2 cellular contexts compared by ENCODE assay signal in genomic region chr12:49580572-49581535, GRCh38.
TF ChIP-seq lines count a peak whose summit lies in the region.

No MANE protein-coding gene starts in this region.

TF ChIP-seq in A549, 52 proteins besides CTCF, POLR2A, EP300 and RAD21:
- TF ChIP-seq SMC3 (IDR thresholded peaks at IDR 0.05) (peak; percentile 79), USF2 (IDR thresholded peaks at IDR 0.05) (no peak), E2F6 (IDR thresholded peaks at IDR 0.05; ENCODE audit: borderline replicate concordance, low read depth) (no peak)

TF ChIP-seq in GM12878, 131 proteins besides CTCF, POLR2A, EP300 and RAD21:
- TF ChIP-seq TCF12 (IDR thresholded peaks at IDR 0.05; ENCODE audit: low read depth, low read length) (no peak), YY1 (IDR thresholded peaks at IDR 0.05; ENCODE audit: low read depth, low read length) (peak; percentile 33; the same call in 1 of the 2 replicates), ZZZ3 (IDR thresholded peaks at IDR 0.05; ENCODE audit: control insufficient read depth, insufficient read length, low read depth) (no peak), HCFC1 (IDR thresholded peaks at IDR 0.05; ENCODE audit: low read length) (no peak), RB1 (IDR thresholded peaks at IDR 0.05; ENCODE audit: borderline replicate concordance) (no peak), ZBTB33 (IDR thresholded peaks at IDR 0.05) (no peak), ZNF24 (IDR thresholded peaks at IDR 0.05) (no peak), HDGF (IDR thresholded peaks at IDR 0.05) (no peak), SKIL (IDR thresholded peaks at IDR 0.05; ENCODE audit: low read depth, poor library complexity, severe bottlenecking) (no peak), SPI1 (IDR thresholded peaks at IDR 0.05; ENCODE audit: borderline replicate concordance, insufficient read depth, low read depth, low read length) (no peak), IKZF1 (conservative IDR thresholded peaks at IDR 0.05) (peak; percentile 56), ZNF622 (IDR thresholded peaks at IDR 0.05) (no peak), IKZF2 (IDR thresholded peaks at IDR 0.05) (0 out of 4 replicates have a peak, but pooled peaks of 1 of the 2 experiments have one; percentile 25), ZNF274 (IDR thresholded peaks at IDR 0.05; ENCODE audit: insufficient read depth, insufficient read length) (no peak), FOS (IDR thresholded peaks at IDR 0.05; ENCODE audit: borderline replicate concordance, extremely low read depth, insufficient read length) (no peak), HSF1 (IDR thresholded peaks at IDR 0.05; ENCODE audit: low read depth, low read length) (peak; percentile 92), EED (IDR thresholded peaks at IDR 0.05; ENCODE audit: low read depth) (0 out of 2 replicates have a peak, but pooled peaks have one; percentile 27), MAX (IDR thresholded peaks at IDR 0.05; ENCODE audit: low read depth, low read length) (no peak), SMC3 (IDR thresholded peaks at IDR 0.05; ENCODE audit: borderline replicate concordance, low read length) (peak; percentile 71), ATF3 (IDR thresholded peaks at IDR 0.05; ENCODE audit: borderline replicate concordance, extremely low read depth, low read depth, low read length) (no peak), SMAD5 (IDR thresholded peaks at IDR 0.05; ENCODE audit: low read depth) (no peak), ASH2L (IDR thresholded peaks at IDR 0.05; ENCODE audit: borderline replicate concordance, low read depth) (no peak), BMI1 (IDR thresholded peaks at IDR 0.05; ENCODE audit: borderline replicate concordance) (no peak), JUNB (IDR thresholded peaks at IDR 0.05) (0 out of 2 replicates have a peak, but pooled peaks have one; percentile 27), IRF4 (IDR thresholded peaks at IDR 0.05; ENCODE audit: low read depth, low read length) (no peak), BACH1 (IDR thresholded peaks at IDR 0.05; ENCODE audit: borderline replicate concordance) (no peak), TCF7 (IDR thresholded peaks at IDR 0.05; ENCODE audit: borderline replicate concordance) (no peak), POU2F2 (IDR thresholded peaks at IDR 0.05; ENCODE audit: borderline replicate concordance, low read depth, low read length) (no peak), GATAD2B (conservative IDR thresholded peaks at IDR 0.05; ENCODE audit: low read depth) (0 out of 2 replicates have a peak, but pooled peaks have one; percentile 6), USF1 (IDR thresholded peaks at IDR 0.05; ENCODE audit: borderline replicate concordance, extremely low read length, insufficient read depth, low read depth, low read length) (no peak), CEBPZ (IDR thresholded peaks at IDR 0.05; ENCODE audit: low read depth, low read length) (no peak), HDAC6 (IDR thresholded peaks at IDR 0.05; ENCODE audit: unreplicated experiment) (no peak), POLR2AphosphoS2 (IDR thresholded peaks at IDR 0.05; ENCODE audit: low read depth, low read length) (no peak), ZBTB11 (CRISPR knock-in tag; IDR thresholded peaks at IDR 0.05) (no peak), WRNIP1 (IDR thresholded peaks at IDR 0.05; ENCODE audit: borderline replicate concordance, low read depth, low read length) (no peak), PKNOX1 (IDR thresholded peaks at IDR 0.05) (no peak; the same call in none of the 2 replicates), NKRF (conservative IDR thresholded peaks at IDR 0.05) (0 out of 2 replicates have a peak, but pooled peaks have one; percentile 22), RELA (IDR thresholded peaks at IDR 0.05; ENCODE audit: borderline replicate concordance, partially characterized antibody) (no peak), TCF3 (IDR thresholded peaks at IDR 0.05; ENCODE audit: borderline replicate concordance, insufficient read depth, low read depth, low read length) (0 out of 2 replicates have a peak, but pooled peaks have one; percentile 28), RAD51 (IDR thresholded peaks at IDR 0.05) (no peak)
